15 cellular contexts compared by ENCODE assay signal in the genomic region with DNA sequence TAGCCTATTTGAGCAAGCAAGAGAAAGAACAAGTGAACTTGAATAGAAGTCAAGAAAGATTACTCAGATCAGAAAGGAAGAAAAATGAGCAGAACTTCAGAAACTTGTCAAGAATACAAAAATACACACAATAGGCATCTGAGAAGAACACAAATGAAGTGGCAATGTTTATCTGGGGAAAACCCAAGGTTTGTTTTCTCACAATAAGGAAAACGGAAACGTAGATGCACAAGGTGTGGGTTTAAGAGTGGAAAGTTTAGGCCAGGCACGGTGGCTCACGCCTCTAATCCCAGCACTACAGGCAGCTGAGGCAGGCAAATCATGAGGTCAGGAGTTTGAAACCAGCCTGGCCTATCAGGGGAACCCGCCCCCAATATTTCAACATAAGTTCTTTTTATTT.
DNase-seq lines count a peak whose midpoint lies in the region; ATAC-seq, FAIRE-seq and TF ChIP-seq lines count a peak whose summit lies in the region.
"Had no signal": no experiment of that assay in that cellular context is flagged by ENCODE, and none has a peak within 500 bp of the region (broad histone marks: within the 10 kb centered on the region; RNA-seq: fewer than 3 reads in every experiment).

No MANE protein-coding gene starts in this region.

- ATAC-seq in GM18520 (IDR thresholded peaks at IDR 0.05; ENCODE audit: unreplicated experiment) (peak; percentile 96), HG02970 (IDR thresholded peaks at IDR 0.05; ENCODE audit: low FRiP score, unreplicated experiment) (peak; percentile 79), HG03571 (IDR thresholded peaks at IDR 0.05; ENCODE audit: unreplicated experiment) (peak; percentile 92), GM21737 (IDR thresholded peaks at IDR 0.05; ENCODE audit: unreplicated experiment) (no peak)
- ATAC-seq: body of pancreas, pancreas had no signal

- H3K27ac ChIP-seq in tibial nerve, result no peak overlapping the region
- H3K27ac ChIP-seq: body of pancreas, pancreas had no signal

- no peak for TF ChIP-seq EP300 in tibial nerve (IDR thresholded peaks at IDR 0.05)

- no peak overlapping the region for H3K4me3 ChIP-seq in tibial nerve
- H3K4me3 ChIP-seq: body of pancreas, pancreas had no signal

- H3K27me3 ChIP-seq in tibial nerve, result no peaks in the 10 kb centered on the region
- H3K27me3 ChIP-seq: body of pancreas, pancreas had no signal

- no peaks in the 10 kb centered on the region for H3K4me1 ChIP-seq in tibial nerve
- H3K4me1 ChIP-seq: body of pancreas, pancreas had no signal

- TF ChIP-seq CTCF in GM20000 (IDR thresholded peaks at IDR 0.05; ENCODE audit: extremely low read depth, missing control alignments) (no peak), tibial nerve (IDR thresholded peaks at IDR 0.05) (no peak), D721Med (IDR thresholded peaks at IDR 0.05; ENCODE audit: insufficient read depth, missing control alignments) (no peak)

- 89 to 91% methylated on average over 5 of the region's 5 CpGs for WGBS in tibial nerve, 2 donors

- FAIRE-seq in D721Med (lab: Jason Lieb, UNC), result no peak
- FAIRE-seq: pancreas had no signal

- DNase-seq in GM20000 (ENCODE audit: low spot score) (peak; percentile 29), tibial nerve (ENCODE audit: low spot score in 2 of 2) (no peak), D721Med (ENCODE audit: insufficient read length, low spot score) (no peak), RKO (ENCODE audit: low spot score) (no peak)
- DNase-seq: activated T-cell treated with anti-CD3 and anti-CD28 coated beads, Interleukin-2, amount 50 U/mL, for 48 hours; body of pancreas; CD4-positive, alpha-beta memory T cell; NCI-H1092 treated with DMSO at 0.1 percent for 48 hours; NCI-H82; pancreas; stimulated activated CD4-positive, alpha-beta T cell treated with anti-CD3 and anti-CD28 coated beads, Interleukin-4, amount 100 ng/mL, for 24 hours had no signal

- no peak for TF ChIP-seq POLR2A in tibial nerve (IDR thresholded peaks at IDR 0.05)

- no peaks in the 10 kb centered on the region for H3K36me3 ChIP-seq in tibial nerve
- H3K36me3 ChIP-seq: pancreas had no signal

- peaks cover 0 to 13% (median 2%) of the 10 kb centered on the region in 4 donors for H3K9me3 ChIP-seq in tibial nerve
- H3K9me3 ChIP-seq: body of pancreas, pancreas had no signal
